ENCODE assay signal across 8 cellular contexts in genomic region chr4:103934178-103934789, GRCh38.
DNase-seq lines count a peak whose midpoint lies in the region; ATAC-seq and TF ChIP-seq lines count a peak whose summit lies in the region.

No MANE protein-coding gene starts in this region.

- peak; percentile 55 for TF ChIP-seq CTCF in choroid plexus epithelial cell (conservative IDR thresholded peaks at IDR 0.05; ENCODE audit: low read depth, low read length)

- DNase-seq in NOMO-1 treated with DMSO at 0.1 percent for 48 hours (lab: John Stamatoyannopoulos, UW; ENCODE audit: unreplicated experiment) = peak; percentile 39
- DNase-seq in NOMO-1 treated with dmso at 0.1 percent for 144 hours (lab: John Stamatoyannopoulos, UW; ENCODE audit: unreplicated experiment) = no peak
- DNase-seq in NCI-H82 (lab: John Stamatoyannopoulos, UW) = peak; percentile 74
- DNase-seq in choroid plexus epithelial cell (ENCODE audit: low read depth) = peak; percentile 63
- DNase-seq in middle frontal gyrus (ENCODE audit: extremely low spot score, low spot score) = peak; percentile 22
- DNase-seq in posterior vena cava (ENCODE audit: low spot score) = no peak

- intact Hi-C loops in posterior vena cava (cut with DNase I) = no loop called here

- H3K4me3 ChIP-seq in choroid plexus epithelial cell (ENCODE audit: low read depth, low read length) = no peak overlapping the region

- ATAC-seq in GM19452 (IDR thresholded peaks at IDR 0.05; ENCODE audit: unreplicated experiment) = peak; percentile 83
- peak; percentile 88 for ATAC-seq in HG03457 (IDR thresholded peaks at IDR 0.05; ENCODE audit: unreplicated experiment)

Comparison
In these comparisons a context has a peak if more than half of its experiments do, and no peak if none do; other contexts are left out.
1. DNase-seq: peak in NOMO-1 treated with DMSO at 0.1 percent for 48 hours (single experiment), NCI-H82 (single experiment), choroid plexus epithelial cell (single experiment) and middle frontal gyrus (single experiment); none in NOMO-1 treated with dmso at 0.1 percent for 144 hours (single experiment) and posterior vena cava (single experiment).